Comparison of ENCODE assay signal across 1 cellular context in the genomic region with DNA sequence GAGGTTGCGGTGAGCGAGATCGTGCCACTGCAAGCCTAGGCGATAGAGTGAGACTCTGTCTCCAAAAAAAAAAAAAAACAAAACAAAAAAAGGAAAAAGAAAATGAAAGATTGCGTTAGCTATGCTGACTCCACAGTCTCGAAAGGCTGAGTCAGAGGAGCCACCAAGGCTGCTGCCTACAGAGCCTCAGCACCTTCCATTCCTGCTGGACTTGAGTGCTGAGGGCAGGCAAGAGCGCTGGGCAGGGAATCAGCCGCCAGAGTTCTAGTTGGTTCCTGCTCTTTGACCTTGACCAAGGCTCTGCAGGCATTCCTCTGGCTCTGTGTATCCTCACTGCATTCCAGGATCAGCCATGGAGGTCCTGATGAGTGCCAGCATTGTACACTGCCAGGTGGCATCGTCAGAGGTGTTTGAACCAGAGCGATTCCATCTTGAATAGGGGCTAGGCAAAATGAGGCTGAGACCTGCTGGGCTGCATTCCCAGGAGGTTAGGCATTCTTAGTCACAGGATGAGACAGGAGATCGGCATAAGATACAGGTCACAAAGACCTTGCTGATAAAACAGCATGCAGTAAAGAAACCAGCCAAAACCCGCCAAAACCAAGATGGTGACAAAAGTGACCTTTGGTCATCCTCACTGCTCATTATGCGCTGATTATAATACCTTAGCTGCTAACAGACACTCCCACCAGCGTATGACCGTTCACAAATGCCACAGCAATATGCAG.
A peak's percentile ranks its signal among the peaks of the same experiment; 100 is the strongest.
TF ChIP-seq lines count a peak whose summit lies in the region.

No MANE protein-coding gene starts in this region.

TF ChIP-seq in K562, 482 proteins besides CTCF, POLR2A, EP300 and RAD21 (continued from another document and continues in another):
- TF ChIP-seq ZBTB11 (CRISPR knock-in tag; IDR thresholded peaks at IDR 0.05), result peak in 2 of 3 experiments; percentile 39 to 93; a peak in 3 of 6 replicates
- peak; percentile 62; the same call in 1 of the 2 replicates for TF ChIP-seq PHB (CRISPR knock-in tag; IDR thresholded peaks at IDR 0.05)
- TF ChIP-seq SREBF1 (IDR thresholded peaks at IDR 0.05; ENCODE audit: borderline replicate concordance, low read depth, low read length), result no peak
- TF ChIP-seq ZNF408 (CRISPR knock-in tag; IDR thresholded peaks at IDR 0.05; ENCODE audit: low read depth), result no peak
- TF ChIP-seq, protein P1, sequence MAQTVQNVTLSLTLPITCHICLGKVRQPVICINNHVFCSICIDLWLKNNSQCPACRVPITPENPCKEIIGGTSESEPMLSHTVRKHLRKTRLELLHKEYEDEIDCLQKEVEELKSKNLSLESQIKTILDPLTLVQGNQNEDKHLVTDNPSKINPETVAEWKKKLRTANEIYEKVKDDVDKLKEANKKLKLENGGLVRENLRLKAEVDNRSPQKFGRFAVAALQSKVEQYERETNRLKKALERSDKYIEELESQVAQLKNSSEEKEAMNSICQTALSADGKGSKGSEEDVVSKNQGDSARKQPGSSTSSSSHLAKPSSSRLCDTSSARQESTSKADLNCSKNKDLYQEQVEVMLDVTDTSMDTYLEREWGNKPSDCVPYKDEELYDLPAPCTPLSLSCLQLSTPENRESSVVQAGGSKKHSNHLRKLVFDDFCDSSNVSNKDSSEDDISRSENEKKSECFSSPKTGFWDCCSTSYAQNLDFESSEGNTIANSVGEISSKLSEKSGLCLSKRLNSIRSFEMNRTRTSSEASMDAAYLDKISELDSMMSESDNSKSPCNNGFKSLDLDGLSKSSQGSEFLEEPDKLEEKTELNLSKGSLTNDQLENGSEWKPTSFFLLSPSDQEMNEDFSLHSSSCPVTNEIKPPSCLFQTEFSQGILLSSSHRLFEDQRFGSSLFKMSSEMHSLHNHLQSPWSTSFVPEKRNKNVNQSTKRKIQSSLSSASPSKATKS (CRISPR knock-in tag; IDR thresholded peaks at IDR 0.05), result peak; percentile 96
- no peak for TF ChIP-seq MAFF (IDR thresholded peaks at IDR 0.05; ENCODE audit: low read length)
- TF ChIP-seq, protein P2, sequence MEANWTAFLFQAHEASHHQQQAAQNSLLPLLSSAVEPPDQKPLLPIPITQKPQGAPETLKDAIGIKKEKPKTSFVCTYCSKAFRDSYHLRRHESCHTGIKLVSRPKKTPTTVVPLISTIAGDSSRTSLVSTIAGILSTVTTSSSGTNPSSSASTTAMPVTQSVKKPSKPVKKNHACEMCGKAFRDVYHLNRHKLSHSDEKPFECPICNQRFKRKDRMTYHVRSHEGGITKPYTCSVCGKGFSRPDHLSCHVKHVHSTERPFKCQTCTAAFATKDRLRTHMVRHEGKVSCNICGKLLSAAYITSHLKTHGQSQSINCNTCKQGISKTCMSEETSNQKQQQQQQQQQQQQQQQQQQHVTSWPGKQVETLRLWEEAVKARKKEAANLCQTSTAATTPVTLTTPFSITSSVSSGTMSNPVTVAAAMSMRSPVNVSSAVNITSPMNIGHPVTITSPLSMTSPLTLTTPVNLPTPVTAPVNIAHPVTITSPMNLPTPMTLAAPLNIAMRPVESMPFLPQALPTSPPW (CRISPR knock-in tag; IDR thresholded peaks at IDR 0.05), result peak; percentile 63
- 0 out of 2 replicates have a peak, but pooled peaks have one; percentile 33 for TF ChIP-seq THAP12 (CRISPR knock-in tag; IDR thresholded peaks at IDR 0.05)
- TF ChIP-seq ZNF197 (CRISPR knock-in tag; IDR thresholded peaks at IDR 0.05; ENCODE audit: low read depth), result peak; percentile 99
- no peak for TF ChIP-seq ZNF282 (CRISPR knock-in tag; IDR thresholded peaks at IDR 0.05)
- TF ChIP-seq E4F1 (CRISPR knock-in tag; IDR thresholded peaks at IDR 0.05; ENCODE audit: borderline replicate concordance), result peak; percentile 85
- TF ChIP-seq LEF1 (IDR thresholded peaks at IDR 0.05), result peak; percentile 46; the same call in 1 of the 2 replicates
- TF ChIP-seq ZFPM2 (CRISPR knock-in tag; IDR thresholded peaks at IDR 0.05), result peak; percentile 90
- peak; percentile 40; the same call in 1 of the 2 replicates for TF ChIP-seq HLTF (IDR thresholded peaks at IDR 0.05)
- TF ChIP-seq ETV1 (tag; conservative IDR thresholded peaks at IDR 0.05; ENCODE audit: low read depth), result peak; percentile 75; the same call in 1 of the 2 replicates
- peak; percentile 81; the same call in 1 of the 2 replicates for TF ChIP-seq ESRRB (CRISPR knock-in tag; IDR thresholded peaks at IDR 0.05; ENCODE audit: borderline replicate concordance)
- no peak for TF ChIP-seq MYNN (IDR thresholded peaks at IDR 0.05)
- TF ChIP-seq MYNN (CRISPR knock-in tag; IDR thresholded peaks at IDR 0.05), result no peak
- TF ChIP-seq CTBP1 (IDR thresholded peaks at IDR 0.05; ENCODE audit: borderline replicate concordance), result peak; percentile 48
- 0 out of 2 replicates have a peak, but pooled peaks have one; percentile 66 for TF ChIP-seq ZNF780A (CRISPR knock-in tag; IDR thresholded peaks at IDR 0.05)
- TF ChIP-seq, protein P3, sequence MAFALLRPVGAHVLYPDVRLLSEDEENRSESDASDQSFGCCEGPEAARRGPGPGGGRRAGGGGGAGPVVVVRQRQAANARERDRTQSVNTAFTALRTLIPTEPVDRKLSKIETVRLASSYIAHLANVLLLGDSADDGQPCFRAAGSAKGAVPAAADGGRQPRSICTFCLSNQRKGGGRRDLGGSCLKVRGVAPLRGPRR (CRISPR knock-in tag; IDR thresholded peaks at IDR 0.05), result peak; percentile 97
- TF ChIP-seq, protein P4, sequence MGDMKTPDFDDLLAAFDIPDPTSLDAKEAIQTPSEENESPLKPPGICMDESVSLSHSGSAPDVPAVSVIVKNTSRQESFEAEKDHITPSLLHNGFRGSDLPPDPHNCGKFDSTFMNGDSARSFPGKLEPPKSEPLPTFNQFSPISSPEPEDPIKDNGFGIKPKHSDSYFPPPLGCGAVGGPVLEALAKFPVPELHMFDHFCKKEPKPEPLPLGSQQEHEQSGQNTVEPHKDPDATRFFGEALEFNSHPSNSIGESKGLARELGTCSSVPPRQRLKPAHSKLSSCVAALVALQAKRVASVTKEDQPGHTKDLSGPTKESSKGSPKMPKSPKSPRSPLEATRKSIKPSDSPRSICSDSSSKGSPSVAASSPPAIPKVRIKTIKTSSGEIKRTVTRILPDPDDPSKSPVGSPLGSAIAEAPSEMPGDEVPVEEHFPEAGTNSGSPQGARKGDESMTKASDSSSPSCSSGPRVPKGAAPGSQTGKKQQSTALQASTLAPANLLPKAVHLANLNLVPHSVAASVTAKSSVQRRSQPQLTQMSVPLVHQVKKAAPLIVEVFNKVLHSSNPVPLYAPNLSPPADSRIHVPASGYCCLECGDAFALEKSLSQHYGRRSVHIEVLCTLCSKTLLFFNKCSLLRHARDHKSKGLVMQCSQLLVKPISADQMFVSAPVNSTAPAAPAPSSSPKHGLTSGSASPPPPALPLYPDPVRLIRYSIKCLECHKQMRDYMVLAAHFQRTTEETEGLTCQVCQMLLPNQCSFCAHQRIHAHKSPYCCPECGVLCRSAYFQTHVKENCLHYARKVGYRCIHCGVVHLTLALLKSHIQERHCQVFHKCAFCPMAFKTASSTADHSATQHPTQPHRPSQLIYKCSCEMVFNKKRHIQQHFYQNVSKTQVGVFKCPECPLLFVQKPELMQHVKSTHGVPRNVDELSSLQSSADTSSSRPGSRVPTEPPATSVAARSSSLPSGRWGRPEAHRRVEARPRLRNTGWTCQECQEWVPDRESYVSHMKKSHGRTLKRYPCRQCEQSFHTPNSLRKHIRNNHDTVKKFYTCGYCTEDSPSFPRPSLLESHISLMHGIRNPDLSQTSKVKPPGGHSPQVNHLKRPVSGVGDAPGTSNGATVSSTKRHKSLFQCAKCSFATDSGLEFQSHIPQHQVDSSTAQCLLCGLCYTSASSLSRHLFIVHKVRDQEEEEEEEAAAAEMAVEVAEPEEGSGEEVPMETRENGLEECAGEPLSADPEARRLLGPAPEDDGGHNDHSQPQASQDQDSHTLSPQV (IDR thresholded peaks at IDR 0.05), result peak; percentile 99
- no peak for TF ChIP-seq SNRNP70 (optimal IDR thresholded peaks at IDR 0.05; ENCODE audit: low read depth, low read length)
- TF ChIP-seq ELF2 (CRISPR knock-in tag; IDR thresholded peaks at IDR 0.05), result peak; percentile 84
- peak; percentile 99 for TF ChIP-seq DMBX1 (CRISPR knock-in tag; IDR thresholded peaks at IDR 0.05; ENCODE audit: borderline replicate concordance)
- TF ChIP-seq MLX (CRISPR knock-in tag; conservative IDR thresholded peaks at IDR 0.05), result no peak
- TF ChIP-seq ZNF124 (CRISPR knock-in tag; IDR thresholded peaks at IDR 0.05), result no peak
- TF ChIP-seq PATZ1 (CRISPR knock-in tag; IDR thresholded peaks at IDR 0.05; ENCODE audit: borderline replicate concordance), result peak; percentile 91; the same call in 1 of the 2 replicates
- TF ChIP-seq SMARCA4 (IDR thresholded peaks at IDR 0.05), result peak; percentile 53; the same call in 1 of the 2 replicates
- TF ChIP-seq TCFL5 (CRISPR knock-in tag; conservative IDR thresholded peaks at IDR 0.05), result peak; percentile 97
- TF ChIP-seq ZNF76 (CRISPR knock-in tag; IDR thresholded peaks at IDR 0.05; ENCODE audit: borderline replicate concordance), result peak; percentile 99
- peak; percentile 90 for TF ChIP-seq ZNF75A (CRISPR knock-in tag; IDR thresholded peaks at IDR 0.05)
- TF ChIP-seq SMAD3 (CRISPR knock-in tag; conservative IDR thresholded peaks at IDR 0.05), result peak; percentile 99
- TF ChIP-seq RBM34 (IDR thresholded peaks at IDR 0.05; ENCODE audit: borderline replicate concordance, insufficient read depth, low read length), result no peak
- TF ChIP-seq OTX1 (CRISPR knock-in tag; IDR thresholded peaks at IDR 0.05), result peak; percentile 98
- no peak; the same call in 1 of the 2 replicates for TF ChIP-seq CEBPB (tag; IDR thresholded peaks at IDR 0.05)
- no peak for TF ChIP-seq HNRNPK (IDR thresholded peaks at IDR 0.05; ENCODE audit: low read depth, low read length, poor library complexity, severe bottlenecking)
